ENCODE assay signal across 8 cellular contexts in the genomic region with DNA sequence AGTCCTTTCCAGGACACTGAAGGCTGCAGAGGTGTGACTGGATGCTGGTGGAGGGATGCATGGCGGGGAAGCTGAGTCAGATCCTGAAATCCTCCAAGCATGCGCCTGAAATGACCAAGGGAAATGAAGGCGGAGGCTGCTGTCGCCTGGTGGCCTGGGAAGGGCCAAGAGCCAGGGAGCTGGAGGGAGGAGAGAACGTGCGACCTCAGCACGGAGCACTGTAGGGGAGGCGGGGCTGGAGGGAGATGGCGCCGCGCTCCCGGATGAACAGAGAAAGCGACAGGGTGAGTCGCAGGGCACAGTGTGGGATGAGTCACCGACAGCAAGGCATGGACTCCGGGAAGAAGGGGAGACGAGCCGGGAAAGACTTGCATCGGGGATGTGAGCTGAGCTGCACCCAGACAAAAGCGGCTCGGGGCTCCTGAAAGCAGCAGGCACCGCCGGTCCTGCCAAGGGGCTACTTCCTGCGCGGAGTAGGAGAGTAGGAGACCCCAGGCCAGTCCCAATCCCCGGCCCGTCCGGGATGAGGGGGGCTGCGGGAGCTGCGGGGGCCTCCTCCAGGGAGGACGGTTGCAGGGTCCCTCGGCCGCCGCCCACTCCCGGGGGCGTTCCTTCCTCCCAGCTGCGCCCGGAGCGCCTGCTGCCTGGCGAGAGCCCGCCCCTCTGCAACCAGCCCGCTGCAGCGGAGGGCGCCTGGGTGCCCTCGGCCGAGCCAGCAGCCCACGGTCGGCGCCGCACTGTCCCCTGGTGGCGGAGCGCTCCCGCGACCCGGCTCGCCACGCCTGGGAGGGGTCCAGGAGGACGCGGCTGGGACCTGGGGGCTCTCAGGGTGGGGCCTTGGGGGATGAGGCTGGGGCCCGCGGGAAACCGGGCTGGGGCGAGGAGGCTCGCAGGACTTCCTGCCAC. TPM values are rescaled to one million over a fixed set of nuclear protein-coding genes. Genes with fewer than 3 reads are reported as not detected.
DNase-seq lines count a peak whose midpoint lies in the region; ATAC-seq and TF ChIP-seq lines count a peak whose summit lies in the region.

No MANE protein-coding gene starts in this region.

- H3K9me3 ChIP-seq in BLaER1 treated with 17β-estradiol and CSF1 and Interleukin-3, amounts not matched to agents 10 nM and 100 nM (replicated peaks in 1 of 11): peaks cover 0 to 3% (median 0%) of the 10 kb centered on the region in 11 experiments; a peak in 1 of 22 replicates
- H3K9me3 ChIP-seq in duodenal mucosa (ENCODE audit: control insufficient read depth in 1 of 2, low read length in 2 of 2) (no peaks in the 10 kb centered on the region), lower lobe of right lung (no peaks in the 10 kb centered on the region)

- peaks cover 8 to 26% (median 19%) of the 10 kb centered on the region in 11 experiments for H3K27me3 ChIP-seq in BLaER1 treated with 17β-estradiol and CSF1 and Interleukin-3, amounts not matched to agents 10 nM and 100 nM
- H3K27me3 ChIP-seq in duodenal mucosa (ENCODE audit: control insufficient read depth in 1 of 2, insufficient read depth in 2 of 2, low read length in 2 of 2): no peaks in the 10 kb centered on the region
- no peaks in the 10 kb centered on the region for H3K27me3 ChIP-seq in lower lobe of right lung (ENCODE audit: low read depth)

- peak overlapping the region; percentile 82 to 95 (median 91) for H3K27ac ChIP-seq in BLaER1 treated with 17β-estradiol and CSF1 and Interleukin-3, amounts not matched to agents 10 nM and 100 nM
- H3K27ac ChIP-seq in duodenal mucosa (ENCODE audit: low read depth, low read length) (peak overlapping the region; percentile 98), lower lobe of right lung (peak overlapping the region; percentile 99)

- no peaks in the 10 kb centered on the region for H3K36me3 ChIP-seq in BLaER1 treated with 17β-estradiol and CSF1 and Interleukin-3, amounts not matched to agents 10 nM and 100 nM
- H3K36me3 ChIP-seq in duodenal mucosa (ENCODE audit: control insufficient read depth in 1 of 2, insufficient read depth in 2 of 2, low read length in 2 of 2) (no peaks in the 10 kb centered on the region), lower lobe of right lung (no peaks in the 10 kb centered on the region)

- peak; percentile 68 to 94 for DNase-seq in NCI-H526 (lab: John Stamatoyannopoulos, UW)
- peak; percentile 61 to 62 for DNase-seq in activated CD4-positive, alpha-beta T cell treated with anti-CD3 and anti-CD28 coated beads, Interleukin-2, amount 50 U/mL, for 4 hours
- DNase-seq in lower lobe of right lung: peak; percentile 93
- DNase-seq in stimulated activated CD4-positive, alpha-beta T cell treated with anti-CD3 and anti-CD28 coated beads, TNF-alpha, amount 100 ng/mL, for 1 hour (ENCODE audit: low read depth in 3 of 3, low spot score in 1 of 3): peak in 2 of 3 donors; percentile 60 to 68

- ATAC-seq in GM19328 (IDR thresholded peaks at IDR 0.05; ENCODE audit: unreplicated experiment) (peak; percentile 74), HG03460 (IDR thresholded peaks at IDR 0.05; ENCODE audit: unreplicated experiment) (peak; percentile 65), lower lobe of right lung (peak; percentile 92 to 96)

- peaks cover 21 to 34% (median 27%) of the 10 kb centered on the region in 10 experiments for H3K4me1 ChIP-seq in BLaER1 treated with 17β-estradiol and CSF1 and Interleukin-3, amounts not matched to agents 10 nM and 100 nM
- H3K4me1 ChIP-seq in duodenal mucosa (ENCODE audit: control insufficient read depth in 1 of 2, insufficient read depth in 2 of 2, low read length in 2 of 2): peaks cover 32 to 33% of the 10 kb centered on the region in 2 donors
- peaks cover 25% of the 10 kb centered on the region for H3K4me1 ChIP-seq in lower lobe of right lung

- intact Hi-C loops in lower lobe of right lung (cut with DNase I): no loop called here

- no peaks in the 10 kb centered on the region for H4K20me1 ChIP-seq in BLaER1 treated with 17β-estradiol and CSF1 and Interleukin-3, amounts not matched to agents 10 nM and 100 nM

- peak overlapping the region; percentile 77 to 91 (median 84) for H3K9ac ChIP-seq in BLaER1 treated with 17β-estradiol and CSF1 and Interleukin-3, amounts not matched to agents 10 nM and 100 nM
- H3K9ac ChIP-seq in duodenal mucosa (ENCODE audit: low read depth in 1 of 2, low read length in 2 of 2): peak overlapping the region; percentile 97 to 98

- peak overlapping the region; percentile 68 to 91 (median 80) for H3K4me3 ChIP-seq in BLaER1 treated with 17β-estradiol and CSF1 and Interleukin-3, amounts not matched to agents 10 nM and 100 nM
- peak overlapping the region; percentile 85 to 97 for H3K4me3 ChIP-seq in duodenal mucosa (ENCODE audit: low read depth in 1 of 2, low read length in 2 of 2)
- H3K4me3 ChIP-seq in lower lobe of right lung: peak overlapping the region; percentile 95

- peak; percentile 89 for TF ChIP-seq CTCF in lower lobe of right lung (IDR thresholded peaks at IDR 0.05)

- H3K4me2 ChIP-seq in BLaER1 treated with 17β-estradiol and CSF1 and Interleukin-3, amounts not matched to agents 10 nM and 100 nM: peak overlapping the region; percentile 87 to 98 (median 91)

RNA-seq across cellular contexts. Expression of a gene that starts 11.0 kb away (rescaled TPM):
- 22.4 TPM for total RNA-seq in lower lobe of right lung

RNA-seq across cellular contexts. Expression of a gene that starts 17.3 kb away (rescaled TPM):
- 160 TPM for total RNA-seq in lower lobe of right lung

Comparison
In these comparisons a context has a peak if more than half of its experiments do, and no peak if none do; other contexts are left out.
1. Peak in every context shown above with its lines: DNase-seq, ATAC-seq, H3K4me3 ChIP-seq and H3K27ac ChIP-seq.